Comparison of ENCODE assay signal across 9 cellular contexts in genomic region chr11:125166347-125166841, GRCh38. TPM values are rescaled to one million over a fixed set of nuclear protein-coding genes. Genes with fewer than 3 reads are reported as not detected.
DNase-seq lines count a peak whose midpoint lies in the region; ATAC-seq and TF ChIP-seq lines count a peak whose summit lies in the region.
"Had no signal": no experiment of that assay in that cellular context is flagged by ENCODE, and none has a peak within 500 bp of the region (broad histone marks: within the 10 kb centered on the region; RNA-seq: fewer than 3 reads in every experiment).

No MANE protein-coding gene starts in this region.

- POLR2A ChIA-PET in SK-N-SH (lab: Yijun Ruan, JAX): no interaction called here

- H3K9me3 ChIP-seq in SK-N-SH (no peaks in the 10 kb centered on the region), right lobe of liver (no peaks in the 10 kb centered on the region)

- ATAC-seq in SK-N-SH treated with all-trans-retinoic acid at 6 μM for 48 hours (no peak), right lobe of liver (peak; percentile 12 to 23 (median 16)), HG03045 (IDR thresholded peaks at IDR 0.05; ENCODE audit: unreplicated experiment) (no peak)
- ATAC-seq: Panc1 had no signal

- H3K36me3 ChIP-seq in SK-N-SH (replicated peaks in 1 of 2; ENCODE audit: control insufficient read depth in 1 of 2, insufficient read depth in 2 of 2, low read length in 1 of 2) (no peaks in the 10 kb centered on the region), right lobe of liver (no peaks in the 10 kb centered on the region)

- H3K4me1 ChIP-seq in SK-N-SH (ENCODE audit: control insufficient read depth in 1 of 2, insufficient read depth in 2 of 2, low read depth in 1 of 2, low read length in 1 of 2): peaks cover 0 to 7% of the 10 kb centered on the region in 2 experiments; a peak in 1 of 4 replicates
- peaks cover 0 to 26% (median 5%) of the 10 kb centered on the region in 4 donors for H3K4me1 ChIP-seq in right lobe of liver

- H3K4me3 ChIP-seq in SK-N-SH (ENCODE audit: low read depth in 2 of 2, low read length in 1 of 2) (no peak overlapping the region), right lobe of liver (peak overlapping the region; percentile 43 to 53 (median 49))

- no peaks in the 10 kb centered on the region for H3K79me2 ChIP-seq in SK-N-SH (ENCODE audit: insufficient read depth)

- H3F3A ChIP-seq in SK-N-SH (replicated peaks; ENCODE audit: insufficient read depth): no peaks in the 10 kb centered on the region

- H3K27ac ChIP-seq in SK-N-SH (ENCODE audit: low read depth in 2 of 2, low read length in 1 of 2): no peak overlapping the region
- no peak overlapping the region for H3K27ac ChIP-seq in right lobe of liver
- peak overlapping the region; percentile 18 for H3K27ac ChIP-seq in substantia nigra (ENCODE audit: low read depth, low read length, poor library complexity, severe bottlenecking)

- no peak for TF ChIP-seq EP300 in SK-N-SH (IDR thresholded peaks at IDR 0.05; ENCODE audit: borderline replicate concordance in 1 of 2, low read depth in 1 of 2, low read length in 1 of 2)

- TF ChIP-seq CTCF in SK-N-SH (IDR thresholded peaks at IDR 0.05) (no peak), right lobe of liver (IDR thresholded peaks at IDR 0.05) (no peak)

- no peak overlapping the region for H3K9ac ChIP-seq in SK-N-SH

- TF ChIP-seq RAD21 in SK-N-SH (IDR thresholded peaks at IDR 0.05; ENCODE audit: low read length): no peak

- no peak for TF ChIP-seq POLR2A in right lobe of liver (IDR thresholded peaks at IDR 0.05)

- H3K4me2 ChIP-seq in SK-N-SH: no peak overlapping the region

- H4K20me1 ChIP-seq in SK-N-SH (ENCODE audit: insufficient read depth): no peaks in the 10 kb centered on the region

- 61% methylated on average over 6 of the region's 37 CpGs for WGBS in SK-N-SH (ENCODE audit: low lambda C conversion rate)
- WGBS in right lobe of liver (ENCODE audit: insufficient coverage, low coverage, low lambda C conversion rate, missing lambda C conversion rate): 10% methylated on average over 9 of the region's 37 CpGs

- intact Hi-C loops in right lobe of liver (cut with DNase I): loop anchor here in 1 of 2 donors (10.0 kb wide), 1 partner anchor 178 kb away; no protein-coding TSS in a partner anchor

- no peak overlapping the region for H2AFZ ChIP-seq in SK-N-SH (ENCODE audit: low read depth)

- H3K27me3 ChIP-seq in SK-N-SH (ENCODE audit: insufficient read depth) (peaks cover 6% of the 10 kb centered on the region), right lobe of liver (peaks cover 0 to 7% of the 10 kb centered on the region in 2 donors)

- DNase-seq in SK-N-SH (peak; percentile 52), cerebellum (ENCODE audit: low spot score) (peak; percentile 30), right lobe of liver (peak in 1 of 3 donors; percentile 32), substantia nigra (lab: John Stamatoyannopoulos, UW) (peak in 7 of 49 donors; percentile 7 to 58 (median 25)), NCI-H2171 treated with DMSO at 0.1 percent for 48 hours (lab: John Stamatoyannopoulos, UW) (no peak), NCI-H1417 treated with DMSO at 0.1 percent for 48 hours (lab: John Stamatoyannopoulos, UW) (no peak)

- CTCF ChIA-PET in SK-N-SH (lab: Yijun Ruan, JAX): interaction anchor here (1.6 to 4.7 kb wide), 5 partner anchors 14 to 238 kb away, joined by 4 to 66 read pairs (median 7); no protein-coding TSS in a partner anchor

- no peaks in the 10 kb centered on the region for H3K9me2 ChIP-seq in SK-N-SH

TF ChIP-seq in SK-N-SH, 30 proteins besides CTCF, POLR2A, EP300 and RAD21 (continues in another document):
- no peak for TF ChIP-seq FOXJ3 (CRISPR knock-in tag; IDR thresholded peaks at IDR 0.05)
- no peak for TF ChIP-seq TCF12 (IDR thresholded peaks at IDR 0.05)
- no peak for TF ChIP-seq REST (IDR thresholded peaks at IDR 0.05; ENCODE audit: low read depth, low read length)
- TF ChIP-seq RXRA (IDR thresholded peaks at IDR 0.05; ENCODE audit: borderline replicate concordance, low read depth): no peak
- no peak for TF ChIP-seq CHD2 (IDR thresholded peaks at IDR 0.05; ENCODE audit: low read length, partially characterized antibody)
- TF ChIP-seq NRF1 (IDR thresholded peaks at IDR 0.05; ENCODE audit: low read depth, low read length): no peak
- TF ChIP-seq POLR2AphosphoS5 (IDR thresholded peaks at IDR 0.05; ENCODE audit: low read depth, low read length): no peak
- no peak for TF ChIP-seq MXI1 (IDR thresholded peaks at IDR 0.05; ENCODE audit: low read depth, low read length)
- TF ChIP-seq JUND (IDR thresholded peaks at IDR 0.05): no peak

TF ChIP-seq in SK-N-SH treated with all-trans-retinoic acid at 6 μM for 48 hours, 23 proteins besides CTCF, POLR2A, EP300 and RAD21:
- TF ChIP-seq ZNF70 (CRISPR knock-in tag; IDR thresholded peaks at IDR 0.05): no peak
- no peak for TF ChIP-seq POU6F1 (CRISPR knock-in tag; IDR thresholded peaks at IDR 0.05; ENCODE audit: borderline replicate concordance, low read depth)
TF ChIP-seq in SK-N-SH treated with all-trans-retinoic acid at 6 μM for 48 hours: peak in this region for 0.

RNA-seq across cellular contexts. Expression of gene PKNOX2, which starts 1.8 kb away (rescaled TPM):
- 0.02 TPM in 1 of 2 replicates, not detected in the other for polyA plus RNA-seq in SK-N-SH (2012; rRNA removed)
- polyA plus RNA-seq in SK-N-SH (2012; cell fraction: cytosol; rRNA removed): 0.01 and 0.03 TPM in 2 replicates
- not detected in 2 replicates for polyA plus RNA-seq in SK-N-SH (2012; cell fraction: nucleus; rRNA removed)
- total RNA-seq in cerebellum: 6.4 TPM
- under 1 TPM; 0.09 to 0.31 (median 0.14) TPM for total RNA-seq in right lobe of liver

RNA-seq across cellular contexts. Expression of gene TMEM218, which starts 55.0 kb away (rescaled TPM):
- 34.8 and 36.2 TPM in 2 replicates for polyA plus RNA-seq in SK-N-SH (2012; rRNA removed)
- 37.6 and 37.8 TPM in 2 replicates for polyA plus RNA-seq in SK-N-SH (2012; cell fraction: cytosol; rRNA removed)
- polyA plus RNA-seq in SK-N-SH (2012; cell fraction: nucleus; rRNA removed): 36.5 and 56.6 TPM in 2 replicates
- total RNA-seq in cerebellum: 22.0 TPM
- 10 to 100 TPM in 4 of 6 experiments, 1 to 10 TPM in 2; 7.4 to 13.5 (median 10.5) TPM for total RNA-seq in right lobe of liver

Comparison
In these comparisons a context has a peak if more than half of its experiments do, and no peak if none do; other contexts are left out.
1. DNase-seq: peak in SK-N-SH (single experiment) and cerebellum (single experiment); none in NCI-H2171 treated with DMSO at 0.1 percent for 48 hours (single experiment) and NCI-H1417 treated with DMSO at 0.1 percent for 48 hours (single experiment).
2. H3K4me3 ChIP-seq: peak in right lobe of liver (3 of 3); none in SK-N-SH (0 of 2).
3. ATAC-seq: peak in right lobe of liver (4 of 4); none in SK-N-SH treated with all-trans-retinoic acid at 6 μM for 48 hours (single experiment) and HG03045 (single experiment).